ENCODE assay signal across 25 cellular contexts in genomic region chr5:45277860-45278259, GRCh38.
"Had no signal": no experiment of that assay in that cellular context is flagged by ENCODE, and none has a peak within 500 bp of the region (broad histone marks: within the 10 kb centered on the region; RNA-seq: fewer than 3 reads in every experiment).

No MANE protein-coding gene starts in this region.

- ATAC-seq: activated T-cell treated with anti-CD3 and anti-CD28 coated beads, Interleukin-2, amount 50 U/mL, for 4 hours; esophagus mucosa; left ventricle myocardium superior; mucosa of descending colon; stimulated activated naive B cell treated with anti-CD40 and anti-IgM and Interleukin-4, amounts not matched to agents 10 μg/mL and 1 μg/mL and 100 μg/mL, for 72 hours had no signal

- H3K36me3 Mint-ChIP-seq: activated naive CD8-positive, alpha-beta T cell treated with anti-CD3 and anti-CD28 coated beads for 36 hours; stimulated activated naive B cell treated with anti-CD40 and anti-IgM and Interleukin-4, amounts not matched to agents 10 μg/mL and 1 μg/mL and 100 μg/mL, for 72 hours had no signal

- H3K4me1 ChIP-seq: sigmoid colon, vagina had no signal

- DNase-seq: activated CD4-positive, alpha-beta T cell treated with anti-CD3 and anti-CD28 coated beads for 4 hours; activated CD4-positive, alpha-beta T cell treated with anti-CD3 and anti-CD28 coated beads, Interleukin-2, amount 50 U/mL, for 48 hours; activated CD4-positive, CD25-positive, alpha-beta regulatory T cell; activated CD8-positive, alpha-beta memory T cell treated with anti-CD3 and anti-CD28 coated beads, Interleukin-2, amount 50 U/mL, for 48 hours; activated naive CD4-positive, alpha-beta T cell; activated naive CD8-positive, alpha-beta T cell treated with anti-CD3 and anti-CD28 coated beads for 36 hours; activated T-cell treated with anti-CD3 and anti-CD28 coated beads, Interleukin-2, amount 50 U/mL, for 4 hours; central memory CD4-positive, alpha-beta T cell; dermis blood vessel endothelial cell; effector memory CD4-positive, alpha-beta T cell; foreskin melanocyte; hippocampal formation; left ventricle myocardium superior; mammary epithelial cell; mucosa of descending colon; nucleus accumbens; sigmoid colon; stimulated activated CD4-positive, alpha-beta T cell treated with anti-CD3 and anti-CD28 coated beads, Interleukin-15, amount 100 ng/mL, for 24 hours; stimulated activated naive B cell treated with anti-CD40 and anti-IgM and Interleukin-4, amounts not matched to agents 10 μg/mL and 1 μg/mL and 100 μg/mL, for 72 hours; T1000; trophoblast cell had no signal

- H3K27ac Mint-ChIP-seq: activated naive CD8-positive, alpha-beta T cell treated with anti-CD3 and anti-CD28 coated beads for 36 hours; activated T-helper 2 cell treated with anti-CD3 and anti-CD28 coated beads, Interferon-gamma antibody, Interleukin-2, Interleukin-4, amounts not matched to agents 10 μg/mL and 5 μg/mL and 100 μg/mL, durations not matched to agents 14 hours and 24 hours and 36 hours; stimulated activated naive B cell treated with anti-CD40 and anti-IgM and Interleukin-4, amounts not matched to agents 10 μg/mL and 1 μg/mL and 100 μg/mL, for 72 hours had no signal

- H3K27ac ChIP-seq: sigmoid colon, vagina had no signal

- H3K4me3 Mint-ChIP-seq: activated naive CD8-positive, alpha-beta T cell treated with anti-CD3 and anti-CD28 coated beads for 36 hours; activated T-cell treated with anti-CD3 and anti-CD28 coated beads, Interleukin-2, amount 50 U/mL, for 4 hours; stimulated activated naive B cell treated with anti-CD40 and anti-IgM and Interleukin-4, amounts not matched to agents 10 μg/mL and 1 μg/mL and 100 μg/mL, for 72 hours had no signal

- H3K27me3 ChIP-seq: sigmoid colon, vagina had no signal

- H3K36me3 ChIP-seq: sigmoid colon, vagina had no signal

- H3K4me2 ChIP-seq: smooth muscle cell had no signal

- H3K4me1 Mint-ChIP-seq: activated naive CD8-positive, alpha-beta T cell treated with anti-CD3 and anti-CD28 coated beads for 36 hours; stimulated activated naive B cell treated with anti-CD40 and anti-IgM and Interleukin-4, amounts not matched to agents 10 μg/mL and 1 μg/mL and 100 μg/mL, for 72 hours had no signal

- H3K27me3 Mint-ChIP-seq: activated naive CD8-positive, alpha-beta T cell treated with anti-CD3 and anti-CD28 coated beads for 36 hours; stimulated activated naive B cell treated with anti-CD40 and anti-IgM and Interleukin-4, amounts not matched to agents 10 μg/mL and 1 μg/mL and 100 μg/mL, for 72 hours had no signal

- H3K9me3 ChIP-seq: mucosa of descending colon, sigmoid colon, vagina had no signal

- H3K4me3 ChIP-seq: mucosa of descending colon, sigmoid colon, smooth muscle cell, vagina had no signal
